In genomic region chr11:9132203-9132878, GRCh38 we compare ENCODE assay signal across 30 cellular contexts. TPM values are rescaled to one million over a fixed set of nuclear protein-coding genes. Genes with fewer than 3 reads are reported as not detected.
DNase-seq lines count a peak whose midpoint lies in the region; ATAC-seq and TF ChIP-seq lines count a peak whose summit lies in the region.
"Had no signal": no experiment of that assay in that cellular context is flagged by ENCODE, and none has a peak within 500 bp of the region (broad histone marks: within the 10 kb centered on the region; RNA-seq: fewer than 3 reads in every experiment).

No MANE protein-coding gene starts in this region.

- H3K27me3 ChIP-seq in H9 (ENCODE audit: insufficient read depth, low read length) (no peaks in the 10 kb centered on the region), neural progenitor cell (no peaks in the 10 kb centered on the region)
- H3K27me3 ChIP-seq: adrenal gland, BE2C, uterus had no signal

- no peak overlapping the region for H3K14ac ChIP-seq in H9 (ENCODE audit: insufficient read depth, low read length)

- peak overlapping the region in 2 of 3 experiments; percentile 3 to 21; a peak in 1 of 7 replicates for H3K27ac Mint-ChIP-seq in H9
- H3K27ac Mint-ChIP-seq in neural progenitor cell: peak overlapping the region; percentile 31
- H3K27ac Mint-ChIP-seq: activated CD4-positive, alpha-beta memory T cell treated with anti-CD3 and anti-CD28 coated beads for 36 hours; CD8-positive, alpha-beta memory T cell; T-helper 17 cell had no signal

- ATAC-seq in GM19467 (IDR thresholded peaks at IDR 0.05; ENCODE audit: unreplicated experiment) (no peak), HG02938 (IDR thresholded peaks at IDR 0.05; ENCODE audit: unreplicated experiment) (no peak)
- ATAC-seq: activated CD4-positive, CD25-positive, alpha-beta regulatory T cell treated with anti-CD3 and anti-CD28 coated beads, Interleukin-2, amount 50 U/mL, for 24 hours; left cardiac atrium; T-helper 17 cell had no signal

- peaks cover 9% of the 10 kb centered on the region for H3K36me3 ChIP-seq in neural progenitor cell
- H3K36me3 ChIP-seq: adrenal gland, BE2C, thoracic aorta, uterus had no signal

- peaks cover 8% of the 10 kb centered on the region for H3F3A ChIP-seq in neural progenitor cell (ENCODE audit: low read depth)

- H3K9me3 ChIP-seq in H9 (ENCODE audit: control insufficient read depth, low read depth, low read length) (no peaks in the 10 kb centered on the region), neural progenitor cell (ENCODE audit: low read depth) (no peaks in the 10 kb centered on the region)
- H3K9me3 ChIP-seq: adrenal gland, BE2C, thoracic aorta, uterus had no signal

- H4K91ac ChIP-seq in H9 (ENCODE audit: insufficient read length, low read depth, low read length): no peak overlapping the region

- H3K4ac ChIP-seq in H9 (ENCODE audit: low read depth, low read length): no peak overlapping the region

- H3K4me2 ChIP-seq in H9 (ENCODE audit: insufficient read depth, insufficient read length, low read length) (no peak overlapping the region), neural progenitor cell (no peak overlapping the region)

- no peak overlapping the region for H2BK120ac ChIP-seq in H9 (ENCODE audit: low read depth, low read length, poor library complexity, severe bottlenecking)

- H2BK20ac ChIP-seq in H9 (ENCODE audit: low read depth, low read length, poor library complexity, severe bottlenecking): no peak overlapping the region

- TF ChIP-seq CTCF in GM10248 (IDR thresholded peaks at IDR 0.05; ENCODE audit: control extremely low read depth, extremely low read depth, low read depth, missing control alignments): no peak
- TF ChIP-seq CTCF in H9 (conservative IDR thresholded peaks at IDR 0.05): no peak
- no peak for TF ChIP-seq CTCF in neural progenitor cell (IDR thresholded peaks at IDR 0.05)

- H3K4me1 ChIP-seq in H9 (ENCODE audit: insufficient read depth, low read length): no peaks in the 10 kb centered on the region
- H3K4me1 ChIP-seq in neural progenitor cell: peaks cover under 1% of the 10 kb centered on the region
- H3K4me1 ChIP-seq: BE2C, uterus had no signal

- no peak overlapping the region for H2BK12ac ChIP-seq in H9 (ENCODE audit: insufficient read length, low read depth, low read length)

- no peak overlapping the region for H3T11ph ChIP-seq in H9 (ENCODE audit: low read length)

- no peak overlapping the region for H2AFZ ChIP-seq in H9 (ENCODE audit: low read length)
- H2AFZ ChIP-seq in neural progenitor cell (replicated peaks): no peak overlapping the region

- CTCF ChIA-PET in GM10248 (lab: Yijun Ruan, JAX): interaction anchor here (0.8 to 3.0 kb wide), 6 partner anchors 9 to 375 kb away, joined by 3 to 32 read pairs (median 4); no protein-coding TSS in a partner anchor

- H3K18ac ChIP-seq in H9 (ENCODE audit: insufficient read length, low read depth, low read length): no peak overlapping the region

- H3K9ac ChIP-seq in H9 (ENCODE audit: extremely low read depth, insufficient read length, low read length) (no peak overlapping the region), neural progenitor cell (no peak overlapping the region)

- H2AK5ac ChIP-seq in H9 (ENCODE audit: insufficient read length, low read length): no peak overlapping the region

- no peak overlapping the region for H4K8ac ChIP-seq in H9 (replicated peaks; ENCODE audit: insufficient read length, low read depth, low read length)

- H3K27me3 Mint-ChIP-seq in H9 (ENCODE audit: low read depth) (no peaks in the 10 kb centered on the region), neural progenitor cell (ENCODE audit: insufficient read depth, low read depth) (peaks cover 5% of the 10 kb centered on the region)
- H3K27me3 Mint-ChIP-seq: activated CD4-positive, alpha-beta memory T cell treated with anti-CD3 and anti-CD28 coated beads for 36 hours; brain; T-helper 17 cell had no signal

- H4K5ac ChIP-seq in H9 (ENCODE audit: insufficient read length, low read depth, low read length): no peak overlapping the region

- H3K79me2 ChIP-seq in H9 (ENCODE audit: insufficient read depth, low read length) (no peaks in the 10 kb centered on the region), neural progenitor cell (ENCODE audit: low read depth) (no peaks in the 10 kb centered on the region)

- H4K20me1 ChIP-seq in H9 (ENCODE audit: control insufficient read depth, insufficient read depth, insufficient read length): no peaks in the 10 kb centered on the region
- H4K20me1 ChIP-seq in neural progenitor cell (ENCODE audit: low read depth): no peaks in the 10 kb centered on the region

- H3K9me3 Mint-ChIP-seq in H9 (peaks cover 0 to 8% of the 10 kb centered on the region in 2 experiments; a peak in 2 of 5 replicates), neural progenitor cell (no peaks in the 10 kb centered on the region)
- H3K9me3 Mint-ChIP-seq: activated CD4-positive, alpha-beta memory T cell treated with anti-CD3 and anti-CD28 coated beads for 36 hours; CD8-positive, alpha-beta memory T cell had no signal

- peaks cover 11 to 13% of the 10 kb centered on the region in 2 experiments for H3K4me1 Mint-ChIP-seq in H9
- H3K4me1 Mint-ChIP-seq in neural progenitor cell: peaks cover 1% of the 10 kb centered on the region

- no CpG with 5 or more reads among the region's 5 CpGs for WGBS in H9 (ENCODE audit: extremely low coverage, insufficient read length, low lambda C conversion rate)

- H3K27ac ChIP-seq in H9 (ENCODE audit: insufficient read length, low read depth, low read length): no peak overlapping the region
- no peak overlapping the region for H3K27ac ChIP-seq in neural progenitor cell
- H3K27ac ChIP-seq: adrenal gland, thoracic aorta, uterus had no signal

- H2BK5ac ChIP-seq in H9 (ENCODE audit: insufficient read length, low read length): no peak overlapping the region

- peaks cover 4 to 19% (median 16%) of the 10 kb centered on the region in 3 experiments; a peak in 5 of 7 replicates for H3K36me3 Mint-ChIP-seq in H9 (ENCODE audit: insufficient read depth in 1 of 3, low read depth in 3 of 3)
- peaks cover 26% of the 10 kb centered on the region for H3K36me3 Mint-ChIP-seq in neural progenitor cell

- H2BK15ac ChIP-seq in H9 (ENCODE audit: low read depth, low read length): no peak overlapping the region

- no peak overlapping the region for H3K4me3 ChIP-seq in neural progenitor cell
- H3K4me3 ChIP-seq: adrenal gland, thoracic aorta, uterus had no signal

- H3K23me2 ChIP-seq in H9 (ENCODE audit: insufficient read length, low read depth, low read length, poor library complexity, severe bottlenecking): no peaks in the 10 kb centered on the region

- POLR2A ChIA-PET in GM10248 (lab: Yijun Ruan, JAX): no interaction called here

- H3K4me3 Mint-ChIP-seq in H9: no peak overlapping the region
- no peak overlapping the region for H3K4me3 Mint-ChIP-seq in neural progenitor cell
- H3K4me3 Mint-ChIP-seq: activated CD4-positive, alpha-beta memory T cell treated with anti-CD3 and anti-CD28 coated beads for 36 hours; brain; CD8-positive, alpha-beta memory T cell; T-helper 17 cell had no signal

- no peak overlapping the region for H3K56ac ChIP-seq in H9 (ENCODE audit: insufficient read length, low read depth, low read length)

- DNase-seq in GM10248 (ENCODE audit: extremely low spot score) (peak; percentile 26), H9 (no peak), astrocyte of the hippocampus (ENCODE audit: low read depth, low spot score) (peak; percentile 11), neural progenitor cell (ENCODE audit: low spot score) (no peak), C1 segment of cervical spinal cord (lab: John Stamatoyannopoulos, UW) (no peak)
- DNase-seq in activated T-cell treated with anti-CD3 and anti-CD28 coated beads, Interleukin-2, amount 50 U/mL, for 48 hours: no peak
- DNase-seq: activated CD4-positive, alpha-beta memory T cell treated with anti-CD3 and anti-CD28 coated beads for 36 hours; activated naive CD4-positive, alpha-beta T cell treated with Interleukin-2 at 50 U/mL for 16 hours; adrenal gland; BE2C; CD8-positive, alpha-beta memory T cell; DMS 273 treated with DMSO at 0.1 percent for 48 hours; KBM-7; left cardiac atrium; mammary epithelial cell; MM.1S; NCI-H1105 treated with DMSO at 0.1 percent for 48 hours; NCI-H2029; NCI-H2227 treated with DMSO at 0.1 percent for 48 hours; NCI-H526; SHP77; small intestine; stimulated activated naive CD4-positive, alpha-beta T cell treated with Interleukin-2 at 50 U/mL for 16 hours; T-helper 17 cell; uterus had no signal

- no peaks in the 10 kb centered on the region for H3K79me1 ChIP-seq in H9 (ENCODE audit: insufficient read depth, low read depth, low read length, poor library complexity, severe bottlenecking)

- H3K23ac ChIP-seq in H9 (ENCODE audit: insufficient read length, low read depth, low read length): no peak overlapping the region

RNA-seq across cellular contexts. Expression of gene SCUBE2, which starts 40.9 kb away (rescaled TPM):
- total RNA-seq in H9 (2021) (1.6 and 1.8 TPM in 2 replicates), neural progenitor cell (ENCODE audit: low replicate concordance) (21.2 and 42.1 TPM in 2 replicates)
- total RNA-seq: activated CD4-positive, alpha-beta memory T cell treated with anti-CD3 and anti-CD28 coated beads for 36 hours had no signal

Comparison
In these comparisons a context has a peak if more than half of its experiments do, and no peak if none do; other contexts are left out.
1. DNase-seq: peak in GM10248 (single experiment) and astrocyte of the hippocampus (single experiment); none in H9 (single experiment), neural progenitor cell (single experiment), activated T-cell treated with anti-CD3 and anti-CD28 coated beads, Interleukin-2, amount 50 U/mL, for 48 hours (0 of 2) and C1 segment of cervical spinal cord (0 of 14).